26 cellular contexts compared by ENCODE assay signal in genomic region chr2:56040834-56041233, GRCh38.
"Had no signal": no experiment of that assay in that cellular context is flagged by ENCODE, and none has a peak within 500 bp of the region (broad histone marks: within the 10 kb centered on the region; RNA-seq: fewer than 3 reads in every experiment).

No MANE protein-coding gene starts in this region.

- H3K4me1 ChIP-seq: gastroesophageal sphincter, left lung, lower lobe of right lung, parathyroid adenoma, spleen, testis, tibial nerve, upper lobe of right lung, vagina had no signal

- FAIRE-seq: endothelial cell of umbilical vein had no signal

- H3K27ac ChIP-seq: coronary artery, gastroesophageal sphincter, left lung, lower lobe of right lung, neural progenitor cell, parathyroid adenoma, spleen, testis, tibial nerve, upper lobe of right lung, vagina had no signal

- H3K27me3 ChIP-seq: gastroesophageal sphincter, left lung, neural progenitor cell, spleen, testis, tibial nerve, upper lobe of right lung, vagina had no signal

- ATAC-seq: gastroesophageal sphincter; left lung; lower lobe of right lung; natural killer cell treated with Interleukin-12 subunit alpha and Interleukin-12 subunit beta and Interleukin-15 and Interleukin-18, amount 100 ng/mL, for 72 hours; sciatic nerve; stimulated activated naive B cell treated with anti-CD40 and anti-IgM and Interleukin-4, amounts not matched to agents 10 μg/mL and 1 μg/mL and 100 μg/mL, for 72 hours; stimulated activated naive CD8-positive, alpha-beta T cell treated with anti-CD3 and anti-CD28 coated beads, Interleukin-15, amount 100 ng/mL, for 72 hours; upper lobe of right lung had no signal

- H3K9me3 ChIP-seq: gastroesophageal sphincter, left lung, lower lobe of right lung, spleen, testis, tibial nerve, upper lobe of right lung, vagina had no signal

- DNase-seq: effector CD4-positive, alpha-beta T cell; endodermal cell; glutamatergic neuron; islet precursor cell; left lung; lower lobe of right lung; mesenchymal stem cell; midbrain; nucleus accumbens; spleen; stimulated activated CD4-positive, alpha-beta T cell treated with anti-CD3 and anti-CD28 coated beads, Interleukin-15, amount 100 ng/mL, for 24 hours; stimulated activated CD4-positive, alpha-beta T cell treated with anti-CD3 and anti-CD28 coated beads, Interleukin-1b, Interleukin-23, amount 100 ng/mL, for 48 hours; stimulated activated CD4-positive, alpha-beta T cell treated with anti-CD3 and anti-CD28 coated beads, Interleukin-4, amount 100 ng/mL, for 24 hours; stimulated activated naive B cell treated with anti-CD40 and anti-IgM and Interleukin-4, amounts not matched to agents 10 μg/mL and 1 μg/mL and 100 μg/mL, for 72 hours; stimulated activated naive CD8-positive, alpha-beta T cell treated with anti-CD3 and anti-CD28 coated beads, Interleukin-15, amount 100 ng/mL, for 72 hours; testis; upper lobe of right lung had no signal

- H3K36me3 ChIP-seq: gastroesophageal sphincter, left lung, lower lobe of right lung, neural progenitor cell, spleen, tibial nerve, upper lobe of right lung, vagina had no signal

- H3K4me3 ChIP-seq: coronary artery, gastroesophageal sphincter, left lung, lower lobe of right lung, neural progenitor cell, spleen, testis, tibial nerve, upper lobe of right lung, vagina had no signal
